In genomic region chr13:110309159-110309476, GRCh38 we compare ENCODE assay signal across 12 cellular contexts. TPM values are rescaled to one million over a fixed set of nuclear protein-coding genes. Genes with fewer than 3 reads are reported as not detected.
DNase-seq lines count a peak whose midpoint lies in the region; ATAC-seq and TF ChIP-seq lines count a peak whose summit lies in the region.
"Had no signal": no experiment of that assay in that cellular context is flagged by ENCODE, and none has a peak within 500 bp of the region (broad histone marks: within the 10 kb centered on the region; RNA-seq: fewer than 3 reads in every experiment).

No MANE protein-coding gene starts in this region.

- H3K4me3 ChIP-seq in AG09309 (ENCODE audit: control insufficient read depth, low read depth, low read length) (peak overlapping the region; percentile 63), brain microvascular endothelial cell (ENCODE audit: low read depth, low read length) (peak overlapping the region; percentile 98), iPS-20b (ENCODE audit: low read length) (peak overlapping the region; percentile 88), psoas muscle (peak overlapping the region; percentile 77)

- CTCF ChIA-PET in HEK293T (lab: Yijun Ruan, JAX): no interaction called here

- H3K4me1 ChIP-seq in iPS-20b (ENCODE audit: insufficient read depth, low read length) (no peaks in the 10 kb centered on the region), psoas muscle (peaks cover 7% of the 10 kb centered on the region)
- H3K4me1 ChIP-seq: BE2C had no signal

- 26 to 32% (median 31%) methylated on average over 7 of the region's 7 CpGs for WGBS in psoas muscle, 3 donors

- ATAC-seq in psoas muscle: no peak
- no peak for ATAC-seq in esophagus mucosa
- no peak for ATAC-seq in HG02973 (IDR thresholded peaks at IDR 0.05; ENCODE audit: unreplicated experiment)
- ATAC-seq: naive thymus-derived CD8-positive, alpha-beta T cell had no signal

- TF ChIP-seq CTCF in AG09309 (IDR thresholded peaks at IDR 0.05; ENCODE audit: control insufficient read depth, insufficient read depth, low read depth, low read length, missing control alignments): no peak
- TF ChIP-seq CTCF in brain microvascular endothelial cell (IDR thresholded peaks at IDR 0.05; ENCODE audit: low read depth, low read length, missing control alignments): no peak
- TF ChIP-seq CTCF in psoas muscle (IDR thresholded peaks at IDR 0.05): no peak

- POLR2A ChIA-PET in HEK293T (lab: Yijun Ruan, JAX): no interaction called here

- H3K27ac ChIP-seq in brain microvascular endothelial cell (peak overlapping the region; percentile 78), iPS-20b (ENCODE audit: low read length) (no peak overlapping the region), psoas muscle (peak overlapping the region; percentile 84)

- DNase-seq in AG09309 (ENCODE audit: low read depth) (no peak), brain microvascular endothelial cell (no peak), psoas muscle (no peak), NCI-H526 treated with DMSO at 0.1 percent for 48 hours (lab: John Stamatoyannopoulos, UW) (no peak), HEK293T (ENCODE audit: extremely low spot score) (no peak)
- DNase-seq: activated B cell treated with CpG ODN at 0.5 μM for 24 hours; activated gamma-delta T cell treated with Interleukin-2 at 50 U/mL for 16 hours; BE2C; naive thymus-derived CD8-positive, alpha-beta T cell had no signal

- H3K9me3 ChIP-seq in iPS-20b (ENCODE audit: insufficient read depth, low read depth, low read length) (no peaks in the 10 kb centered on the region), psoas muscle (no peaks in the 10 kb centered on the region)
- H3K9me3 ChIP-seq: BE2C had no signal

- H3K27me3 ChIP-seq in brain microvascular endothelial cell (replicated peaks) (no peaks in the 10 kb centered on the region), iPS-20b (ENCODE audit: insufficient read depth, low read length) (peaks cover 42% of the 10 kb centered on the region), psoas muscle (ENCODE audit: insufficient read depth in 3 of 3, low read length in 2 of 3) (peaks cover 0 to 85% (median 13%) of the 10 kb centered on the region in 3 donors)

- in situ Hi-C loops in brain microvascular endothelial cell (cut with HindIII; ENCODE audit: low pct_ligation_motif_present, low sequenced_read_pairs): no loop called here

- peak overlapping the region; percentile 64; the same call in 1 of the 2 replicates for H3K9ac ChIP-seq in iPS-20b (ENCODE audit: low read depth, low read length)

- H3K36me3 ChIP-seq in brain microvascular endothelial cell (replicated peaks) (peaks cover 80% of the 10 kb centered on the region), iPS-20b (ENCODE audit: insufficient read depth, low read depth, low read length) (peaks cover 16% of the 10 kb centered on the region; the same call in 1 of the 2 replicates), psoas muscle (ENCODE audit: insufficient read depth in 1 of 2, low read depth in 1 of 2) (no peaks in the 10 kb centered on the region)
- H3K36me3 ChIP-seq: BE2C had no signal

- intact Hi-C loops in psoas muscle (cut with DNase I): loop anchor here in 1 of 2 donors (5.0 kb wide), 1 partner anchor 103 kb away; no protein-coding TSS in a partner anchor

TF ChIP-seq in HEK293T, 16 proteins besides CTCF, POLR2A, EP300 and RAD21:
- TF ChIP-seq FOXK2 (IDR thresholded peaks at IDR 0.05): no peak
- no peak for TF ChIP-seq ELF4 (IDR thresholded peaks at IDR 0.05)
- no peak for TF ChIP-seq SUZ12 (IDR thresholded peaks at IDR 0.05)
- TF ChIP-seq ZNF384 (IDR thresholded peaks at IDR 0.05): no peak
- no peak for TF ChIP-seq BHLHE40 (IDR thresholded peaks at IDR 0.05; ENCODE audit: borderline replicate concordance)
- no peak for TF ChIP-seq TARDBP (IDR thresholded peaks at IDR 0.05)
- TF ChIP-seq ARNT (IDR thresholded peaks at IDR 0.05): no peak
- no peak for TF ChIP-seq LEF1 (IDR thresholded peaks at IDR 0.05; ENCODE audit: borderline replicate concordance)
- TF ChIP-seq FOXM1 (IDR thresholded peaks at IDR 0.05; ENCODE audit: borderline replicate concordance): no peak
- TF ChIP-seq SP1 (IDR thresholded peaks at IDR 0.05): no peak
- TF ChIP-seq NFRKB (IDR thresholded peaks at IDR 0.05): no peak
- no peak for TF ChIP-seq FOXA1 (IDR thresholded peaks at IDR 0.05)
- TF ChIP-seq L3MBTL2 (conservative IDR thresholded peaks at IDR 0.05): no peak
- no peak for TF ChIP-seq HDGF (IDR thresholded peaks at IDR 0.05; ENCODE audit: borderline replicate concordance)

RNA-seq across cellular contexts. Expression of gene COL4A2, which starts 2.0 kb away (rescaled TPM):
- 10 to 100 TPM; 49.1 to 64.0 (median 59.9) TPM for total RNA-seq in psoas muscle
- polyA plus RNA-seq in psoas muscle: 10 to 100 TPM; 25.8 to 84.5 (median 37.9) TPM
- 30.8 TPM for total RNA-seq in esophagus mucosa
- total RNA-seq: activated B cell treated with CpG ODN at 0.5 μM for 24 hours; naive thymus-derived CD8-positive, alpha-beta T cell had no signal
- polyA plus RNA-seq: naive thymus-derived CD8-positive, alpha-beta T cell had no signal

RNA-seq across cellular contexts. Expression of gene COL4A1, which starts 2.2 kb away (rescaled TPM):
- total RNA-seq in psoas muscle (100 to 1,000 TPM in 2 of 4 donors, 10 to 100 TPM in 2; 87.3 to 127 (median 110) TPM), esophagus mucosa (27.5 TPM)
- polyA plus RNA-seq in psoas muscle: 100 to 1,000 TPM in 1 of 3 donors, 10 to 100 TPM in 2; 39.0 to 115 (median 60.2) TPM
- total RNA-seq: activated B cell treated with CpG ODN at 0.5 μM for 24 hours; naive thymus-derived CD8-positive, alpha-beta T cell had no signal
- polyA plus RNA-seq: naive thymus-derived CD8-positive, alpha-beta T cell had no signal
